Comparison of ENCODE assay signal across 21 cellular contexts in genomic region chr10:61068471-61068870, GRCh38.
"Had no signal": no experiment of that assay in that cellular context is flagged by ENCODE, and none has a peak within 500 bp of the region (broad histone marks: within the 10 kb centered on the region; RNA-seq: fewer than 3 reads in every experiment).

No MANE protein-coding gene starts in this region.

- H3K36me3 ChIP-seq: heart left ventricle, right atrium auricular region, suprapubic skin, thyroid gland, upper lobe of left lung, uterus had no signal

- H3K4me3 ChIP-seq: coronary artery, heart left ventricle, mucosa of descending colon, right atrium auricular region, suprapubic skin, thyroid gland, upper lobe of left lung, uterus had no signal

- H3K9me3 ChIP-seq: heart left ventricle, mucosa of descending colon, right atrium auricular region, suprapubic skin, thyroid gland, upper lobe of left lung, uterus had no signal

- H3K27me3 ChIP-seq: heart left ventricle, right atrium auricular region, suprapubic skin, thyroid gland, upper lobe of left lung, uterus had no signal

- H3K9me3 Mint-ChIP-seq: endodermal cell; naive thymus-derived CD8-positive, alpha-beta T cell; neural crest cell; stimulated activated effector memory CD8-positive, alpha-beta T cell treated with anti-CD3 and anti-CD28 coated beads, Interleukin-12 subunit alpha, Interleukin-12 subunit beta, amount 100 ng/mL, for 72 hours had no signal

- DNase-seq: effector CD4-positive, alpha-beta T cell; endodermal cell; erythroblast; heart left ventricle; hippocampal formation; kidney glomerular epithelial cell; mammary epithelial cell; mucosa of descending colon; naive thymus-derived CD8-positive, alpha-beta T cell; posterior cingulate gyrus; stimulated activated CD4-positive, alpha-beta T cell treated with anti-CD3 and anti-CD28 coated beads, Interleukin-4, amount 100 ng/mL, for 1 hour; stimulated activated CD8-positive, alpha-beta memory T cell treated with anti-CD3 and anti-CD28 coated beads, Interleukin-4, amount 100 ng/mL, for 48 hours; stimulated activated naive CD8-positive, alpha-beta T cell treated with anti-CD3 and anti-CD28 coated beads, Interleukin-15, Interleukin-2, amounts not matched to agents 100 U/mL and 50 U/mL, for 24 hours; thyroid gland; upper lobe of left lung; uterus had no signal

- H3K27ac Mint-ChIP-seq: endodermal cell; naive thymus-derived CD8-positive, alpha-beta T cell; stimulated activated effector memory CD8-positive, alpha-beta T cell treated with anti-CD3 and anti-CD28 coated beads, Interleukin-12 subunit alpha, Interleukin-12 subunit beta, amount 100 ng/mL, for 72 hours had no signal

- H3K27ac ChIP-seq: coronary artery, heart left ventricle, right atrium auricular region, suprapubic skin, thyroid gland, upper lobe of left lung, uterus had no signal

- H3K4me1 Mint-ChIP-seq: endodermal cell; naive thymus-derived CD8-positive, alpha-beta T cell; stimulated activated effector memory CD8-positive, alpha-beta T cell treated with anti-CD3 and anti-CD28 coated beads, Interleukin-12 subunit alpha, Interleukin-12 subunit beta, amount 100 ng/mL, for 72 hours had no signal

- H3K4me1 ChIP-seq: right atrium auricular region, suprapubic skin, thyroid gland, upper lobe of left lung, uterus had no signal

- H3K36me3 Mint-ChIP-seq: naive thymus-derived CD8-positive, alpha-beta T cell; stimulated activated effector memory CD8-positive, alpha-beta T cell treated with anti-CD3 and anti-CD28 coated beads, Interleukin-12 subunit alpha, Interleukin-12 subunit beta, amount 100 ng/mL, for 72 hours had no signal

- H3K4me3 Mint-ChIP-seq: endodermal cell; naive thymus-derived CD8-positive, alpha-beta T cell; neural crest cell; stimulated activated effector memory CD8-positive, alpha-beta T cell treated with anti-CD3 and anti-CD28 coated beads, Interleukin-12 subunit alpha, Interleukin-12 subunit beta, amount 100 ng/mL, for 72 hours had no signal

- ATAC-seq: mucosa of descending colon; naive thymus-derived CD8-positive, alpha-beta T cell; stimulated activated effector memory CD8-positive, alpha-beta T cell treated with anti-CD3 and anti-CD28 coated beads, Interleukin-12 subunit alpha, Interleukin-12 subunit beta, amount 100 ng/mL, for 72 hours; stimulated activated naive CD8-positive, alpha-beta T cell treated with anti-CD3 and anti-CD28 coated beads, Interleukin-15, Interleukin-2, amounts not matched to agents 100 U/mL and 50 U/mL, for 24 hours had no signal
